21 cellular contexts compared by ENCODE assay signal in the genomic region with DNA sequence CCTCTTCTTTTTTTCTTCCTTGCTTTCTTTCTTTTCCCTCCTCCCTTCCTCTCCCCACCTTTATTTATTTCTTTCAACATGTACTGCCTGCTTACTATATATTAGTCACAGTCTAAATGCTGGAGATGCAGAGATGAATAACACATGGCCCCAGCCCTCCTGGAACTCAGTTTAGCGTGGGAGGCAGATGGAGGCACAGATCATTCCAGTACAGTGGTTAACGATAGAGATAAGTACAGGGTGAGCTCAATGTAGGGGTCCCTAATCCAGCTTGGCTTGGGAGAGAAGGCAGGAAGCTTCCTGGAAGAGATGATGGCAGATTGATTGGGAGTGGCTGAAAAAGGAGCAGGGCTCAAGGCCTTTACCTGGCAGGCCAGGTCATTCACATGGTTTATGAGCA. TPM values are rescaled to one million over a fixed set of nuclear protein-coding genes. Genes with fewer than 3 reads are reported as not detected.
DNase-seq lines count a peak whose midpoint lies in the region; ATAC-seq, FAIRE-seq and TF ChIP-seq lines count a peak whose summit lies in the region.
"Had no signal": no experiment of that assay in that cellular context is flagged by ENCODE, and none has a peak within 500 bp of the region (broad histone marks: within the 10 kb centered on the region; RNA-seq: fewer than 3 reads in every experiment).

No MANE protein-coding gene starts in this region.

- H3K4me3 ChIP-seq in BJ (ENCODE audit: low read depth, low read length) (no peak overlapping the region), epithelial cell of esophagus (ENCODE audit: low read length) (no peak overlapping the region)
- H3K4me3 ChIP-seq: BLaER1 treated with 17β-estradiol and CSF1 and Interleukin-3, amounts not matched to agents 10 nM and 100 nM; neural progenitor cell; skin epidermis had no signal

- no peaks in the 10 kb centered on the region for H3K36me3 ChIP-seq in BJ (ENCODE audit: control insufficient read depth, insufficient read depth, low read length)
- H3K36me3 ChIP-seq: BLaER1 treated with 17β-estradiol and CSF1 and Interleukin-3, amounts not matched to agents 10 nM and 100 nM; neural progenitor cell had no signal

- peaks cover 14% of the 10 kb centered on the region for H3K4me1 Mint-ChIP-seq in endothelial cell (ENCODE audit: unreplicated experiment)
- peaks cover 39% of the 10 kb centered on the region for H3K4me1 Mint-ChIP-seq in activated T-cell treated with anti-CD3 and anti-CD28 coated beads, Interleukin-2, amount 50 U/mL, for 72 hours (ENCODE audit: low read depth)

- DNase-seq in BJ (ENCODE audit: low read depth) (peak; percentile 62), RCC 7860 (ENCODE audit: low spot score) (peak; percentile 71), epithelial cell of esophagus (ENCODE audit: low read depth) (peak; percentile 69), omental fat pad (ENCODE audit: low spot score) (no peak), NCI-H446 (lab: John Stamatoyannopoulos, UW) (no peak), endothelial cell (ENCODE audit: low spot score) (no peak)
- no peak for DNase-seq in activated T-cell treated with anti-CD3 and anti-CD28 coated beads, Interleukin-2, amount 50 U/mL, for 72 hours
- DNase-seq: activated CD4-positive, alpha-beta T cell treated with anti-CD3 and anti-CD28 coated beads, Interleukin-2, amount 50 U/mL, for 48 hours; anterior cingulate cortex; DMS79 treated with DMSO at 0.1 percent for 48 hours; foreskin keratinocyte; mesendoderm; NCI-H2081 treated with DMSO at 0.1 percent for 48 hours; NCI-H774; stimulated activated naive CD4-positive, alpha-beta T cell treated with Interleukin-2 at 50 U/mL for 16 hours had no signal

- no peaks in the 10 kb centered on the region for H3K27me3 ChIP-seq in BJ (ENCODE audit: control insufficient read depth, insufficient read depth, low read length)
- H3K27me3 ChIP-seq: BLaER1 treated with 17β-estradiol and CSF1 and Interleukin-3, amounts not matched to agents 10 nM and 100 nM; neural progenitor cell had no signal

- CTCF ChIA-PET in BJ (lab: Yijun Ruan, JAX): interaction anchor here (1.1 kb wide), 1 partner anchor 125 kb away, joined by 3 read pairs; no protein-coding TSS in a partner anchor

- TF ChIP-seq CTCF in BJ (IDR thresholded peaks at IDR 0.05; ENCODE audit: insufficient read depth, low read depth, low read length) (no peak), epithelial cell of esophagus (IDR thresholded peaks at IDR 0.05; ENCODE audit: insufficient read depth, low read depth, low read length, missing control alignments) (no peak), omental fat pad (IDR thresholded peaks at IDR 0.05) (no peak), endothelial cell (IDR thresholded peaks at IDR 0.05; ENCODE audit: unreplicated experiment) (no peak)

- no peaks in the 10 kb centered on the region for H3K27me3 Mint-ChIP-seq in endothelial cell (ENCODE audit: unreplicated experiment)
- no peaks in the 10 kb centered on the region for H3K27me3 Mint-ChIP-seq in activated T-cell treated with anti-CD3 and anti-CD28 coated beads, Interleukin-2, amount 50 U/mL, for 72 hours (ENCODE audit: low read depth)
- H3K27me3 Mint-ChIP-seq: activated T-helper 17 cell treated with anti-CD3 and anti-CD28 coated beads, Interleukin-2, amount 50 U/mL, for 72 hours had no signal

- H3K9me3 Mint-ChIP-seq in endothelial cell (ENCODE audit: unreplicated experiment): no peaks in the 10 kb centered on the region
- no peaks in the 10 kb centered on the region for H3K9me3 Mint-ChIP-seq in activated T-cell treated with anti-CD3 and anti-CD28 coated beads, Interleukin-2, amount 50 U/mL, for 72 hours
- H3K9me3 Mint-ChIP-seq: activated T-helper 17 cell treated with anti-CD3 and anti-CD28 coated beads, Interleukin-2, amount 50 U/mL, for 72 hours had no signal

- no peak for FAIRE-seq in RCC 7860 (lab: Jason Lieb, UNC)
- FAIRE-seq: GM12891 had no signal

- H3K36me3 Mint-ChIP-seq in endothelial cell (ENCODE audit: low read depth, unreplicated experiment): no peaks in the 10 kb centered on the region
- no peaks in the 10 kb centered on the region for H3K36me3 Mint-ChIP-seq in activated T-cell treated with anti-CD3 and anti-CD28 coated beads, Interleukin-2, amount 50 U/mL, for 72 hours (ENCODE audit: insufficient read depth in 2 of 2)
- H3K36me3 Mint-ChIP-seq: neural progenitor cell had no signal

- no peak overlapping the region for H3K4me3 Mint-ChIP-seq in endothelial cell (ENCODE audit: unreplicated experiment)
- H3K4me3 Mint-ChIP-seq in activated T-cell treated with anti-CD3 and anti-CD28 coated beads, Interleukin-2, amount 50 U/mL, for 72 hours: no peak overlapping the region
- H3K4me3 Mint-ChIP-seq: activated T-helper 17 cell treated with anti-CD3 and anti-CD28 coated beads, Interleukin-2, amount 50 U/mL, for 72 hours; neural progenitor cell had no signal

- H3K27ac Mint-ChIP-seq in endothelial cell (ENCODE audit: unreplicated experiment): no peak overlapping the region
- no peak overlapping the region for H3K27ac Mint-ChIP-seq in activated T-cell treated with anti-CD3 and anti-CD28 coated beads, Interleukin-2, amount 50 U/mL, for 72 hours
- H3K27ac Mint-ChIP-seq: activated T-helper 17 cell treated with anti-CD3 and anti-CD28 coated beads, Interleukin-2, amount 50 U/mL, for 72 hours; neural progenitor cell had no signal

- POLR2A ChIA-PET in BJ (lab: Charles Lee): interaction anchor here (0.6 kb wide), 1 partner anchor 39 kb away, joined by 5 read pairs; no protein-coding TSS in a partner anchor

- peak; percentile 37 for ATAC-seq in omental fat pad (ENCODE audit: low FRiP score)
- ATAC-seq in GM18858 (IDR thresholded peaks at IDR 0.05; ENCODE audit: unreplicated experiment): no peak
- no peak for ATAC-seq in activated T-cell treated with anti-CD3 and anti-CD28 coated beads, Interleukin-2, amount 50 U/mL, for 72 hours (replicated peaks in 1 of 2)
- ATAC-seq: activated T-helper 17 cell treated with anti-CD3 and anti-CD28 coated beads, Interleukin-2, amount 50 U/mL, for 72 hours; foreskin keratinocyte had no signal

RNA-seq across cellular contexts. Expression of a gene that starts 55.6 kb away (rescaled TPM):
- 10.2 and 18.3 TPM in 2 replicates for polyA plus RNA-seq in BJ (2011; rRNA removed)
- 3.5 and 3.9 TPM in 2 replicates for polyA minus RNA-seq in BJ (2011; rRNA and poly(A)+ RNA removed)
- total RNA-seq in omental fat pad (10 to 100 TPM; 34.8 to 98.6 (median 66.1) TPM), endothelial cell (ENCODE audit: unreplicated experiment) (25.5 TPM)
- 10 to 100 TPM; 43.7 to 52.0 TPM for total RNA-seq in activated T-cell treated with anti-CD3 and anti-CD28 coated beads, Interleukin-2, amount 50 U/mL, for 72 hours

Comparison
In these comparisons a context has a peak if more than half of its experiments do, and no peak if none do; other contexts are left out.
1. DNase-seq: peak in BJ (single experiment), RCC 7860 (single experiment) and epithelial cell of esophagus (single experiment); none in omental fat pad (single experiment), NCI-H446 (0 of 2), endothelial cell (single experiment) and activated T-cell treated with anti-CD3 and anti-CD28 coated beads, Interleukin-2, amount 50 U/mL, for 72 hours (0 of 2).